Comparison of ENCODE assay signal across 18 cellular contexts in genomic region chr5:278646-279045, GRCh38.
"Had no signal": no experiment of that assay in that cellular context is flagged by ENCODE, and none has a peak within 500 bp of the region (broad histone marks: within the 10 kb centered on the region; RNA-seq: fewer than 3 reads in every experiment).

No MANE protein-coding gene starts in this region.

- H3K27ac Mint-ChIP-seq: endodermal cell; memory B cell; progenitor cell of endocrine pancreas; stimulated activated memory B cell treated with anti-CD40 and anti-IgM and Interleukin-4, amounts not matched to agents 10 μg/mL and 1 μg/mL and 100 μg/mL, for 72 hours; stimulated activated naive CD8-positive, alpha-beta T cell treated with anti-CD3 and anti-CD28 coated beads, Interleukin-15, Interleukin-2, amounts not matched to agents 100 ng/mL and 50 ng/mL, for 24 hours had no signal

- H3K36me3 Mint-ChIP-seq: natural killer cell treated with Interleukin-12 subunit alpha and Interleukin-12 subunit beta and Interleukin-15 and Interleukin-18, amount 100 ng/mL, for 72 hours had no signal

- H3K27me3 Mint-ChIP-seq: memory B cell; naive B cell; natural killer cell treated with Interleukin-12 subunit alpha and Interleukin-12 subunit beta and Interleukin-15 and Interleukin-18, amount 100 ng/mL, for 72 hours; progenitor cell of endocrine pancreas; stimulated activated memory B cell treated with anti-CD40 and anti-IgM and Interleukin-4, amounts not matched to agents 10 μg/mL and 1 μg/mL and 100 μg/mL, for 72 hours; stimulated activated naive CD8-positive, alpha-beta T cell treated with anti-CD3 and anti-CD28 coated beads, Interleukin-15, Interleukin-2, amounts not matched to agents 100 ng/mL and 50 ng/mL, for 24 hours had no signal

- ATAC-seq: esophagus mucosa; gastrocnemius medialis; heart left ventricle; left lobe of liver; natural killer cell treated with Interleukin-12 subunit alpha and Interleukin-12 subunit beta and Interleukin-15 and Interleukin-18, amount 100 ng/mL, for 72 hours; sciatic nerve; stimulated activated memory B cell treated with anti-CD40 and anti-IgM and Interleukin-4, amounts not matched to agents 10 μg/mL and 1 μg/mL and 100 μg/mL, for 72 hours had no signal

- H3K9me3 Mint-ChIP-seq: memory B cell; naive B cell; natural killer cell treated with Interleukin-12 subunit alpha and Interleukin-12 subunit beta and Interleukin-15 and Interleukin-18, amount 100 ng/mL, for 72 hours; stimulated activated memory B cell treated with anti-CD40 and anti-IgM and Interleukin-4, amounts not matched to agents 10 μg/mL and 1 μg/mL and 100 μg/mL, for 72 hours; stimulated activated naive CD8-positive, alpha-beta T cell treated with anti-CD3 and anti-CD28 coated beads, Interleukin-15, Interleukin-2, amounts not matched to agents 100 ng/mL and 50 ng/mL, for 24 hours had no signal

- H3K4me3 Mint-ChIP-seq: endodermal cell; memory B cell; natural killer cell treated with Interleukin-12 subunit alpha and Interleukin-12 subunit beta and Interleukin-15 and Interleukin-18, amount 100 ng/mL, for 72 hours; stimulated activated memory B cell treated with anti-CD40 and anti-IgM and Interleukin-4, amounts not matched to agents 10 μg/mL and 1 μg/mL and 100 μg/mL, for 72 hours; stimulated activated naive CD8-positive, alpha-beta T cell treated with anti-CD3 and anti-CD28 coated beads, Interleukin-15, Interleukin-2, amounts not matched to agents 100 ng/mL and 50 ng/mL, for 24 hours had no signal

- H3K4me1 Mint-ChIP-seq: endodermal cell had no signal

- DNase-seq: dorsolateral prefrontal cortex; effector CD4-positive, alpha-beta T cell; endodermal cell; foreskin fibroblast; gastrocnemius medialis; heart left ventricle; kidney; naive B cell; stimulated activated CD4-positive, alpha-beta T cell treated with anti-CD3 and anti-CD28 coated beads, Interleukin-2, amount 100 ng/mL, for 24 hours; stimulated activated CD4-positive, alpha-beta T cell treated with anti-CD3 and anti-CD28 coated beads, Interleukin-4, amount 100 ng/mL, for 24 hours had no signal
